Comparison of ENCODE assay signal across 16 cellular contexts in the genomic region with DNA sequence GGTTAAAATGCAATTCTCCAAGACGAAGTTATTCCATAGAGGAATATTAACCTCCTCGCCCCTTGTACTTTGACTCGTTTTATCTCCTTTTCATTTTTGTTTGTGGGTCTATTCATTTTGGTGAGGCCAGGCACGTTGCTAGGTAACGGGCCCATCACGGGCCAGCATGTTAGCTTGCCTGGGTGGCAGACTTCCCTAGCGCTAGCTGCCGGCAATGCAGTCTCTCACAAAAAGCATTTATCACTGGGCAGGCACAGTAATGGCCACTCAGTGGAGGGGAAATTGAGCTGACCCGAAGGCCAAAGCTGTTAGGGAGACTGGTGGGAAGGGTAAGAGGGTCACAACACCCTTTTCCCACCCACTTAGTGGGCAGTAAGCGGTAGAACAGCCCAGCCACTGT.
DNase-seq lines count a peak whose midpoint lies in the region; ATAC-seq, FAIRE-seq and TF ChIP-seq lines count a peak whose summit lies in the region.
"Had no signal": no experiment of that assay in that cellular context is flagged by ENCODE, and none has a peak within 500 bp of the region (broad histone marks: within the 10 kb centered on the region; RNA-seq: fewer than 3 reads in every experiment).

No MANE protein-coding gene starts in this region.

- no peaks in the 10 kb centered on the region for H3K36me3 Mint-ChIP-seq in chondrocyte (ENCODE audit: low read depth)
- H3K36me3 Mint-ChIP-seq in stimulated activated memory B cell treated with anti-CD40 and anti-IgM and Interleukin-4, amounts not matched to agents 10 μg/mL and 1 μg/mL and 100 μg/mL, for 72 hours, result no peaks in the 10 kb centered on the region
- H3K36me3 Mint-ChIP-seq: CD4-positive, CD25-positive, alpha-beta regulatory T cell; mesothelial cell of epicardium had no signal

- H3K4me3 Mint-ChIP-seq in chondrocyte (ENCODE audit: unreplicated experiment), result no peak overlapping the region
- no peak overlapping the region for H3K4me3 Mint-ChIP-seq in stimulated activated memory B cell treated with anti-CD40 and anti-IgM and Interleukin-4, amounts not matched to agents 10 μg/mL and 1 μg/mL and 100 μg/mL, for 72 hours
- H3K4me3 Mint-ChIP-seq: CD4-positive, CD25-positive, alpha-beta regulatory T cell; effector memory CD8-positive, alpha-beta T cell; mesothelial cell of epicardium had no signal

- peaks cover 6% of the 10 kb centered on the region for H3K9me3 Mint-ChIP-seq in chondrocyte (ENCODE audit: low read depth)
- no peaks in the 10 kb centered on the region for H3K9me3 Mint-ChIP-seq in stimulated activated memory B cell treated with anti-CD40 and anti-IgM and Interleukin-4, amounts not matched to agents 10 μg/mL and 1 μg/mL and 100 μg/mL, for 72 hours
- H3K9me3 Mint-ChIP-seq: effector memory CD8-positive, alpha-beta T cell had no signal

- peaks cover 27% of the 10 kb centered on the region for H3K27me3 Mint-ChIP-seq in chondrocyte (ENCODE audit: low read depth)
- H3K27me3 Mint-ChIP-seq in stimulated activated memory B cell treated with anti-CD40 and anti-IgM and Interleukin-4, amounts not matched to agents 10 μg/mL and 1 μg/mL and 100 μg/mL, for 72 hours, result peaks cover 22% of the 10 kb centered on the region

- ATAC-seq in HG02870 (IDR thresholded peaks at IDR 0.05; ENCODE audit: unreplicated experiment) (no peak), GM18907 (IDR thresholded peaks at IDR 0.05; ENCODE audit: unreplicated experiment) (no peak)
- no peak for ATAC-seq in stimulated activated memory B cell treated with anti-CD40 and anti-IgM and Interleukin-4, amounts not matched to agents 10 μg/mL and 1 μg/mL and 100 μg/mL, for 72 hours
- ATAC-seq: effector memory CD8-positive, alpha-beta T cell; heart right ventricle had no signal

- FAIRE-seq in GM12891 (lab: Jason Lieb, UNC), result no peak

- peak; percentile 11 for DNase-seq in DMS153 (lab: John Stamatoyannopoulos, UW)
- peak; percentile 12 for DNase-seq in LHCN-M2 (ENCODE audit: low read depth)
- DNase-seq in chondrocyte (ENCODE audit: low spot score), result no peak
- peak; percentile 79 for DNase-seq in medulla oblongata (ENCODE audit: extremely low spot score)
- DNase-seq in GM12891 (ENCODE audit: insufficient read length, low spot score), result no peak
- DNase-seq: activated CD8-positive, alpha-beta memory T cell treated with anti-CD3 and anti-CD28 coated beads, Interleukin-2, amount 50 U/mL, for 48 hours; amniotic stem cell; CD4-positive, CD25-positive, alpha-beta regulatory T cell; effector memory CD8-positive, alpha-beta T cell; GOT3; heart right ventricle; sigmoid colon had no signal

- no peaks in the 10 kb centered on the region for H3K4me1 Mint-ChIP-seq in chondrocyte (ENCODE audit: low read depth)
- no peaks in the 10 kb centered on the region for H3K4me1 Mint-ChIP-seq in stimulated activated memory B cell treated with anti-CD40 and anti-IgM and Interleukin-4, amounts not matched to agents 10 μg/mL and 1 μg/mL and 100 μg/mL, for 72 hours
- H3K4me1 Mint-ChIP-seq: CD4-positive, CD25-positive, alpha-beta regulatory T cell; mesothelial cell of epicardium had no signal

- TF ChIP-seq POLR2A in GM12891 (IDR thresholded peaks at IDR 0.05; ENCODE audit: low read depth, low read length), result no peak

- no peak overlapping the region for H3K27ac Mint-ChIP-seq in chondrocyte (ENCODE audit: unreplicated experiment)
- H3K27ac Mint-ChIP-seq in stimulated activated memory B cell treated with anti-CD40 and anti-IgM and Interleukin-4, amounts not matched to agents 10 μg/mL and 1 μg/mL and 100 μg/mL, for 72 hours, result no peak overlapping the region
- H3K27ac Mint-ChIP-seq: CD4-positive, CD25-positive, alpha-beta regulatory T cell; effector memory CD8-positive, alpha-beta T cell; mesothelial cell of epicardium had no signal

- peak; percentile 53 for TF ChIP-seq CTCF in chondrocyte (IDR thresholded peaks at IDR 0.05)

TF ChIP-seq in GM12891, 5 proteins besides CTCF, POLR2A, EP300 and RAD21:
- no peak for TF ChIP-seq SPI1 (IDR thresholded peaks at IDR 0.05; ENCODE audit: low read depth, low read length)
- TF ChIP-seq TAF1 (IDR thresholded peaks at IDR 0.05; ENCODE audit: low read depth, low read length), result no peak
- no peak for TF ChIP-seq POU2F2 (IDR thresholded peaks at IDR 0.05; ENCODE audit: low read depth, low read length)
- TF ChIP-seq PAX5 (IDR thresholded peaks at IDR 0.05; ENCODE audit: insufficient read depth, low read length, severe bottlenecking), result no peak
- TF ChIP-seq POLR2AphosphoS5 (IDR thresholded peaks at IDR 0.05; ENCODE audit: low read depth, low read length), result no peak
TF ChIP-seq in GM12891: peak in this region for 0.

Comparison
In these comparisons a context has a peak if more than half of its experiments do, and no peak if none do; other contexts are left out.
1. DNase-seq: peak in DMS153 (single experiment), LHCN-M2 (single experiment) and medulla oblongata (single experiment); none in chondrocyte (single experiment) and GM12891 (single experiment).